29 cellular contexts compared by ENCODE assay signal in the genomic region with DNA sequence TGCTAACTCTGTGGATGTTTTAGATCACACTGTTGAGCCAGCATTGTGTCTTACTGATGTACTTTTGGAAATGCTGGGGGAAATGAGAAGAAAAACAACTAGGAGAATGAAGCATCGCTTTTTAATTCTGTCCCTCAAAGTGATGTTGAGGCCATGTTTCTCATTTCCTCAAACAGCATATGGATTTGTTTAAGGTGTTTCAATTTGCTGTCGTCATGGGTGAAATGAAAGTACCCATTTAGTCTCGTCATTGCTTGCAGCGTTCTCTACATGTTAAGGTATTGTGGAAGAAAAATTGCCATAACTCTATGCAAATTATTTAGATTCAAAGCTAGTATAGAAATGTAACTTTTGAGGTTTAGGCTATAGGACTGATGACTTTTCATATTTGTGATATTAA.
A peak's percentile ranks its signal among the peaks of the same experiment; 100 is the strongest.
DNase-seq lines count a peak whose midpoint lies in the region; ATAC-seq, FAIRE-seq and TF ChIP-seq lines count a peak whose summit lies in the region.
"Had no signal": no experiment of that assay in that cellular context is flagged by ENCODE, and none has a peak within 500 bp of the region (broad histone marks: within the 10 kb centered on the region; RNA-seq: fewer than 3 reads in every experiment).

No MANE protein-coding gene starts in this region.

- H3K9me3 ChIP-seq in astrocyte (ENCODE audit: insufficient read depth, low read depth, low read length) (no peaks in the 10 kb centered on the region), esophagus muscularis mucosa (no peaks in the 10 kb centered on the region)
- H3K9me3 ChIP-seq: gastroesophageal sphincter, HAP-1, sigmoid colon, tibial artery had no signal

- H3K79me2 ChIP-seq in astrocyte (ENCODE audit: insufficient read depth, low read length), result no peaks in the 10 kb centered on the region
- H3K79me2 ChIP-seq: hepatocyte had no signal

- no peaks in the 10 kb centered on the region for H4K20me1 ChIP-seq in astrocyte (ENCODE audit: insufficient read depth, low read length)

- intact Hi-C loops in esophagus muscularis mucosa (cut with DNase I), result no loop called here

- no peaks in the 10 kb centered on the region for H3K36me3 Mint-ChIP-seq in astrocyte (ENCODE audit: low read depth, unreplicated experiment)
- H3K36me3 Mint-ChIP-seq: activated naive CD4-positive, alpha-beta T cell treated with anti-CD3 and anti-CD28 coated beads, Interleukin-2, amount 50 U/mL, for 72 hours; CD8-positive, alpha-beta memory T cell; natural killer cell; T-cell had no signal

- H3K27me3 ChIP-seq in astrocyte (ENCODE audit: insufficient read depth, low read length) (no peaks in the 10 kb centered on the region), esophagus muscularis mucosa (no peaks in the 10 kb centered on the region)
- H3K27me3 ChIP-seq: gastroesophageal sphincter, hepatocyte, sigmoid colon, tibial artery had no signal

- no peaks in the 10 kb centered on the region for H3K4me1 Mint-ChIP-seq in astrocyte (ENCODE audit: low read depth, unreplicated experiment)
- H3K4me1 Mint-ChIP-seq: CD8-positive, alpha-beta memory T cell; natural killer cell; T-cell had no signal

- H3K4me3 Mint-ChIP-seq in astrocyte (ENCODE audit: unreplicated experiment), result no peak overlapping the region
- H3K4me3 Mint-ChIP-seq: CD8-positive, alpha-beta memory T cell; natural killer cell; T-cell had no signal

- no peak overlapping the region for H2AFZ ChIP-seq in astrocyte (ENCODE audit: low read depth, low read length)
- H2AFZ ChIP-seq: hepatocyte had no signal

- ATAC-seq in GM19395 (IDR thresholded peaks at IDR 0.05; ENCODE audit: unreplicated experiment) (peak; percentile 79), HG02973 (IDR thresholded peaks at IDR 0.05; ENCODE audit: unreplicated experiment) (peak; percentile 43), GM21529 (IDR thresholded peaks at IDR 0.05; ENCODE audit: unreplicated experiment) (no peak)
- ATAC-seq: activated naive CD4-positive, alpha-beta T cell treated with anti-CD3 and anti-CD28 coated beads, Interleukin-2, amount 50 U/mL, for 72 hours; gastroesophageal sphincter; natural killer cell; T-cell had no signal

- WGBS in esophagus muscularis mucosa, result 92% methylated on average over 4 of the region's 4 CpGs

- H3K4me1 ChIP-seq in astrocyte (ENCODE audit: insufficient read depth, low read length) (no peaks in the 10 kb centered on the region), esophagus muscularis mucosa (no peaks in the 10 kb centered on the region)
- H3K4me1 ChIP-seq: gastroesophageal sphincter, HAP-1, sigmoid colon, tibial artery had no signal

- no peak overlapping the region for H3K9ac ChIP-seq in astrocyte (ENCODE audit: low read length)

- FAIRE-seq in GM18507 (lab: Jason Lieb, UNC), result peak; percentile 5
- peak; percentile 54 for FAIRE-seq in astrocyte (lab: Jason Lieb, UNC)
- FAIRE-seq: bronchial epithelial cell had no signal

- no peak for TF ChIP-seq POLR2A in esophagus muscularis mucosa (IDR thresholded peaks at IDR 0.05; ENCODE audit: low read depth)

- H3K27ac ChIP-seq in astrocyte (ENCODE audit: low read depth, low read length) (no peak overlapping the region), esophagus muscularis mucosa (replicated peaks in 1 of 4) (no peak overlapping the region)
- H3K27ac ChIP-seq: gastroesophageal sphincter, hepatocyte, sigmoid colon, tibial artery, WERI-Rb-1 had no signal

- no peak overlapping the region for H3K4me2 ChIP-seq in astrocyte (ENCODE audit: low read length)
- H3K4me2 ChIP-seq: hepatocyte had no signal

- no peak overlapping the region for H3K4me3 ChIP-seq in astrocyte (ENCODE audit: insufficient read depth, low read depth, low read length)
- H3K4me3 ChIP-seq in esophagus muscularis mucosa, result no peak overlapping the region
- H3K4me3 ChIP-seq: gastroesophageal sphincter, HAP-1, hepatocyte, lung, sigmoid colon, tibial artery had no signal

- DNase-seq in GM18507 (ENCODE audit: extremely low spot score, insufficient read length, low read depth) (no peak), astrocyte (ENCODE audit: low read depth) (no peak), middle frontal gyrus (ENCODE audit: extremely low spot score, low spot score) (no peak), esophagus muscularis mucosa (ENCODE audit: extremely low spot score) (no peak)
- DNase-seq: activated CD4-positive, alpha-beta T cell treated with anti-CD3 and anti-CD28 coated beads for 4 hours; activated CD8-positive, alpha-beta memory T cell treated with anti-CD3 and anti-CD28 coated beads for 24 hours; activated T-cell treated with anti-CD3 and anti-CD28 coated beads for 4 hours; CD8-positive, alpha-beta memory T cell; EL; Karpas-422; natural killer cell; NCI-H2029; NCI-H524; nucleus accumbens; sigmoid colon; stimulated activated CD4-positive, alpha-beta T cell treated with anti-CD3 and anti-CD28 coated beads, Interleukin-12 subunit alpha, Interleukin-12 subunit beta, amount 100 ng/mL, for 4 hours; stimulated activated CD4-positive, alpha-beta T cell treated with anti-CD3 and anti-CD28 coated beads, Interleukin-2, amount 100 ng/mL, for 48 hours; T-cell; tibial artery; WERI-Rb-1 had no signal

- H3K36me3 ChIP-seq in astrocyte (ENCODE audit: insufficient read depth, low read length), result no peaks in the 10 kb centered on the region
- H3K36me3 ChIP-seq in esophagus muscularis mucosa, result no peaks in the 10 kb centered on the region
- H3K36me3 ChIP-seq: gastroesophageal sphincter, HAP-1, sigmoid colon, tibial artery, WERI-Rb-1 had no signal

- H3K27ac Mint-ChIP-seq in astrocyte (ENCODE audit: unreplicated experiment), result no peak overlapping the region
- H3K27ac Mint-ChIP-seq: activated naive CD4-positive, alpha-beta T cell treated with anti-CD3 and anti-CD28 coated beads, Interleukin-2, amount 50 U/mL, for 72 hours; CD8-positive, alpha-beta memory T cell; natural killer cell; T-cell had no signal

- TF ChIP-seq CTCF in astrocyte (IDR thresholded peaks at IDR 0.05; ENCODE audit: insufficient read depth, low read depth, low read length), result no peak
- no peak for TF ChIP-seq CTCF in esophagus muscularis mucosa (IDR thresholded peaks at IDR 0.05)

- peaks cover 3% of the 10 kb centered on the region for H3K9me3 Mint-ChIP-seq in astrocyte (ENCODE audit: unreplicated experiment)
- H3K9me3 Mint-ChIP-seq: activated naive CD4-positive, alpha-beta T cell treated with anti-CD3 and anti-CD28 coated beads, Interleukin-2, amount 50 U/mL, for 72 hours; CD8-positive, alpha-beta memory T cell; natural killer cell; T-cell had no signal

- TF ChIP-seq EP300 in esophagus muscularis mucosa (IDR thresholded peaks at IDR 0.05), result no peak

- H3K27me3 Mint-ChIP-seq in astrocyte (ENCODE audit: low read depth, unreplicated experiment), result peaks cover 1% of the 10 kb centered on the region
- H3K27me3 Mint-ChIP-seq: CD8-positive, alpha-beta memory T cell; T-cell had no signal
